16 cellular contexts compared by ENCODE assay signal in genomic region chr5:107294669-107295068, GRCh38.
"Had no signal": no experiment of that assay in that cellular context is flagged by ENCODE, and none has a peak within 500 bp of the region (broad histone marks: within the 10 kb centered on the region; RNA-seq: fewer than 3 reads in every experiment).

No MANE protein-coding gene starts in this region.

- H3K4me3 ChIP-seq: skin epidermis, tibial nerve had no signal

- H3K27ac ChIP-seq: brain microvascular endothelial cell, foreskin keratinocyte, parathyroid adenoma, tibial nerve had no signal

- H3K27me3 ChIP-seq: brain microvascular endothelial cell, foreskin keratinocyte, tibial nerve had no signal

- H3K9me3 ChIP-seq: tibial nerve had no signal

- H2AFZ ChIP-seq: parathyroid adenoma had no signal

- H3K36me3 ChIP-seq: brain microvascular endothelial cell, tibial nerve had no signal

- ATAC-seq: activated naive CD4-positive, alpha-beta T cell treated with anti-CD3 and anti-CD28 coated beads, Interleukin-2, amount 50 U/mL, for 72 hours; activated T-cell treated with anti-CD3 and anti-CD28 coated beads, Interleukin-2, amount 50 U/mL, for 4 hours; esophagus mucosa; foreskin keratinocyte; left ventricle myocardium superior had no signal

- H3K9ac ChIP-seq: parathyroid adenoma had no signal

- H3K79me2 ChIP-seq: parathyroid adenoma had no signal

- H3K4me1 ChIP-seq: foreskin keratinocyte, parathyroid adenoma had no signal

- DNase-seq: activated CD4-positive, alpha-beta memory T cell treated with anti-CD3 and anti-CD28 coated beads for 36 hours; activated CD4-positive, CD25-positive, alpha-beta regulatory T cell treated with anti-CD3 and anti-CD28 coated beads, Interleukin-2, amount 50 U/mL, for 72 hours; activated effector memory CD4-positive, alpha-beta T cell treated with anti-CD3 and anti-CD28 coated beads, Interleukin-2, amount 50 U/mL, for 16 hours; activated T-cell treated with anti-CD3 and anti-CD28 coated beads, Interleukin-2, amount 50 U/mL, for 4 hours; brain microvascular endothelial cell; cerebellar nuclear complex; foreskin keratinocyte; head of caudate nucleus; kidney; left ventricle myocardium superior; retina had no signal
